10 cellular contexts compared by ENCODE assay signal in genomic region chr13:38669234-38669964, GRCh38. TPM values are rescaled to one million over a fixed set of nuclear protein-coding genes. Genes with fewer than 3 reads are reported as not detected.
"Had no signal": no experiment of that assay in that cellular context is flagged by ENCODE, and none has a peak within 500 bp of the region (broad histone marks: within the 10 kb centered on the region; RNA-seq: fewer than 3 reads in every experiment).

No MANE protein-coding gene starts in this region.

- DNase-seq: GM23248, GOT3, H9, HCEC 1CT, HFFc6, IMR-90, KG1 had no signal

- H3K9ac ChIP-seq: GM23248 had no signal

- H3K27ac ChIP-seq: GM23248 had no signal

- H3K4me3 Mint-ChIP-seq: H9, HFFc6 had no signal

- H2AFZ ChIP-seq: GM23248 had no signal

- ATAC-seq: K562 had no signal

- H3K4me3 ChIP-seq: GM23248, K562 had no signal

- H3K9me3 Mint-ChIP-seq: H9, HFFc6 had no signal

- H3K27ac Mint-ChIP-seq: H9, HFFc6 had no signal

- FAIRE-seq: H54, HTR-8/SVneo, K562 had no signal

RNA-seq across cellular contexts. Expression of gene FREM2, which starts 17.5 kb away (rescaled TPM):
- total RNA-seq: GM23248, HFFc6, IMR-90 had no signal
- polyA plus RNA-seq: GM23248, IMR-90, K562 had no signal
